In genomic region chr6:169805242-169805838, GRCh38 we compare ENCODE assay signal across 27 cellular contexts. TPM values are rescaled to one million over a fixed set of nuclear protein-coding genes. Genes with fewer than 3 reads are reported as not detected.
DNase-seq lines count a peak whose midpoint lies in the region; ATAC-seq, FAIRE-seq and TF ChIP-seq lines count a peak whose summit lies in the region.
"Had no signal": no experiment of that assay in that cellular context is flagged by ENCODE, and none has a peak within 500 bp of the region (broad histone marks: within the 10 kb centered on the region; RNA-seq: fewer than 3 reads in every experiment).

No MANE protein-coding gene starts in this region.

- H3K14ac ChIP-seq in neuronal stem cell (ENCODE audit: low read length), result no peak overlapping the region

- H3K4me2 ChIP-seq in neuronal stem cell (ENCODE audit: insufficient read depth, low read length, poor library complexity, severe bottlenecking), result no peak overlapping the region
- H3K4me2 ChIP-seq: KMS-11 had no signal

- no peaks in the 10 kb centered on the region for H3K36me3 Mint-ChIP-seq in activated CD8-positive, alpha-beta T cell treated with anti-CD3 and anti-CD28 coated beads, Interleukin-2, amount 10 ng/mL, durations not matched to agents 7 days and 5 days (ENCODE audit: low read depth)
- H3K36me3 Mint-ChIP-seq in activated CD8-positive, alpha-beta T cell treated with anti-CD3 and anti-CD28 coated beads for 36 hours (ENCODE audit: low read depth), result no peaks in the 10 kb centered on the region

- no peak overlapping the region for H4K8ac ChIP-seq in neuronal stem cell (ENCODE audit: low read depth, low read length)

- peaks cover 49% of the 10 kb centered on the region for H3K27me3 Mint-ChIP-seq in activated CD8-positive, alpha-beta T cell treated with anti-CD3 and anti-CD28 coated beads, Interleukin-2, amount 10 ng/mL, durations not matched to agents 7 days and 5 days (ENCODE audit: low read depth)
- peaks cover 32% of the 10 kb centered on the region for H3K27me3 Mint-ChIP-seq in activated CD8-positive, alpha-beta T cell treated with anti-CD3 and anti-CD28 coated beads for 36 hours

- WGBS in neuronal stem cell (ENCODE audit: extremely low coverage in 2 of 2, insufficient read length in 2 of 2, insufficient replicate concordance in 1 of 2), 2 donors, result no CpG with 5 or more reads among the region's 7 CpGs

- CTCF ChIA-PET in activated CD8-positive, alpha-beta T cell treated with anti-CD3 and anti-CD28 coated beads, Interleukin-2, amount 10 ng/mL, durations not matched to agents 7 days and 5 days (lab: Charles Lee), result interaction anchor here (1.0 to 8.2 kb wide), 4 partner anchors 16 to 712 kb away, joined by 3 to 98 read pairs (median 22); no protein-coding TSS in a partner anchor
- CTCF ChIA-PET in activated CD8-positive, alpha-beta T cell treated with anti-CD3 and anti-CD28 coated beads for 36 hours (lab: Charles Lee), result interaction anchor here (1.3 to 6.4 kb wide), 5 partner anchors 11 to 724 kb away, joined by 3 to 65 read pairs (median 4); no protein-coding TSS in a partner anchor

- H3K4me1 Mint-ChIP-seq in activated CD8-positive, alpha-beta T cell treated with anti-CD3 and anti-CD28 coated beads, Interleukin-2, amount 10 ng/mL, durations not matched to agents 7 days and 5 days (ENCODE audit: low read depth), result peaks cover 52% of the 10 kb centered on the region
- H3K4me1 Mint-ChIP-seq in activated CD8-positive, alpha-beta T cell treated with anti-CD3 and anti-CD28 coated beads for 36 hours (ENCODE audit: low read depth), result peaks cover 60% of the 10 kb centered on the region

- no peaks in the 10 kb centered on the region for H3K79me1 ChIP-seq in neuronal stem cell (ENCODE audit: low read depth, low read length)

- H2BK15ac ChIP-seq in neuronal stem cell (ENCODE audit: low read length), result peak overlapping the region; percentile 71

- H3K27ac ChIP-seq in neuronal stem cell (replicated peaks; ENCODE audit: low read length), result no peak overlapping the region
- H3K27ac ChIP-seq: ascending aorta, KMS-11, lower lobe of right lung, SJCRH30, thoracic aorta had no signal

- POLR2A ChIA-PET in activated CD8-positive, alpha-beta T cell treated with anti-CD3 and anti-CD28 coated beads, Interleukin-2, amount 10 ng/mL, durations not matched to agents 7 days and 5 days (lab: Charles Lee), result no interaction called here
- POLR2A ChIA-PET in activated CD8-positive, alpha-beta T cell treated with anti-CD3 and anti-CD28 coated beads for 36 hours (lab: Charles Lee), result interaction anchor here (1.5 kb wide), 1 partner anchor 53 kb away, joined by 4 read pairs; the partner anchor contains the start of genes DYNLT2 and ERMARD

- no peak overlapping the region for H4K91ac ChIP-seq in neuronal stem cell (ENCODE audit: low read depth, low read length, poor library complexity)

- TF ChIP-seq CTCF in activated CD8-positive, alpha-beta T cell treated with anti-CD3 and anti-CD28 coated beads for 36 hours (IDR thresholded peaks at IDR 0.05), result no peak
- TF ChIP-seq CTCF in bronchial epithelial cell (IDR thresholded peaks at IDR 0.05; ENCODE audit: insufficient read depth, low read length, severe bottlenecking), result no peak

- H3K27me3 ChIP-seq in bronchial epithelial cell (ENCODE audit: control insufficient read depth, insufficient read depth, low read length) (peaks cover 20% of the 10 kb centered on the region), neuronal stem cell (ENCODE audit: control insufficient read depth in 3 of 3, insufficient read depth in 3 of 3, low read depth in 1 of 3, low read length in 3 of 3) (no peaks in the 10 kb centered on the region)
- H3K27me3 ChIP-seq: ascending aorta, SJCRH30 had no signal

- H3K9ac ChIP-seq in neuronal stem cell (ENCODE audit: low read depth, low read length, poor library complexity), result no peak overlapping the region
- H3K9ac ChIP-seq: KMS-11 had no signal

- H2BK5ac ChIP-seq in neuronal stem cell (ENCODE audit: low read length), result no peak overlapping the region

- H3K4me3 ChIP-seq in bronchial epithelial cell (ENCODE audit: low read depth, low read length) (no peak overlapping the region), neuronal stem cell (ENCODE audit: low read length in 2 of 2) (no peak overlapping the region)
- H3K4me3 ChIP-seq: ascending aorta, lower lobe of right lung, SJCRH30, thoracic aorta had no signal

- no peak overlapping the region for H3K4ac ChIP-seq in neuronal stem cell (ENCODE audit: low read length)

- intact Hi-C loops in activated CD8-positive, alpha-beta T cell treated with anti-CD3 and anti-CD28 coated beads for 36 hours (cut with micrococcal nuclease), result no loop called here

- peaks cover 11 to 20% of the 10 kb centered on the region in 2 donors for H3K4me1 ChIP-seq in neuronal stem cell (ENCODE audit: control insufficient read depth in 2 of 2, insufficient read depth in 1 of 2, low read depth in 1 of 2, low read length in 2 of 2)
- H3K4me1 ChIP-seq: ascending aorta had no signal

- peak; percentile 16 for ATAC-seq in activated CD8-positive, alpha-beta T cell treated with anti-CD3 and anti-CD28 coated beads, Interleukin-2, amount 10 ng/mL, durations not matched to agents 7 days and 5 days
- no peak for ATAC-seq in activated CD8-positive, alpha-beta T cell treated with anti-CD3 and anti-CD28 coated beads for 36 hours
- ATAC-seq in HG02610 (IDR thresholded peaks at IDR 0.05; ENCODE audit: unreplicated experiment) (peak; percentile 65), HG03139 (IDR thresholded peaks at IDR 0.05; ENCODE audit: unreplicated experiment) (no peak), GM21381 (IDR thresholded peaks at IDR 0.05; ENCODE audit: unreplicated experiment) (no peak)

- no peak overlapping the region for H3K23ac ChIP-seq in neuronal stem cell (ENCODE audit: low read depth, low read length, poor library complexity)

- DNase-seq in activated CD8-positive, alpha-beta T cell treated with anti-CD3 and anti-CD28 coated beads, Interleukin-2, amount 10 ng/mL, durations not matched to agents 7 days and 5 days, result peak; percentile 23
- DNase-seq in activated CD8-positive, alpha-beta T cell treated with anti-CD3 and anti-CD28 coated beads for 36 hours, result no peak
- no peak for DNase-seq in bronchial epithelial cell (ENCODE audit: low read depth)
- DNase-seq in neuronal stem cell (ENCODE audit: low spot score), result no peak
- no peak for DNase-seq in T1000 (lab: John Stamatoyannopoulos, UW)
- DNase-seq: activated CD4-positive, CD25-positive, alpha-beta regulatory T cell; activated naive CD4-positive, alpha-beta T cell treated with anti-CD3 and anti-CD28 coated beads for 36 hours; DMS53; lower lobe of right lung; NCI-H1105 treated with DMSO at 0.1 percent for 48 hours; NCI-H2107; NCI-H526; OCI-M1; SJCRH30; stimulated activated CD4-positive, alpha-beta T cell treated with anti-CD3 and anti-CD28 coated beads, Interleukin-12 subunit alpha, Interleukin-12 subunit beta, amount 100 ng/mL, for 4 hours had no signal

- H2BK12ac ChIP-seq in neuronal stem cell (ENCODE audit: low read length), result no peak overlapping the region

- H3K18ac ChIP-seq in neuronal stem cell (ENCODE audit: low read length), result no peak overlapping the region

- H2BK120ac ChIP-seq in neuronal stem cell (ENCODE audit: low read depth, low read length), result no peak overlapping the region

- H3K36me3 ChIP-seq in bronchial epithelial cell (ENCODE audit: control insufficient read depth, insufficient read depth, low read length) (no peaks in the 10 kb centered on the region), neuronal stem cell (replicated peaks in 1 of 2; ENCODE audit: control insufficient read depth in 2 of 2, insufficient read depth in 2 of 2, low read length in 2 of 2) (no peaks in the 10 kb centered on the region)
- H3K36me3 ChIP-seq: ascending aorta, lower lobe of right lung, SJCRH30, thoracic aorta had no signal

- no peaks in the 10 kb centered on the region for H3K9me3 ChIP-seq in neuronal stem cell (replicated peaks in 1 of 2; ENCODE audit: control insufficient read depth in 2 of 2, insufficient read depth in 1 of 2, low read depth in 1 of 2, low read length in 2 of 2)
- H3K9me3 ChIP-seq: ascending aorta, lower lobe of right lung, SJCRH30, thoracic aorta had no signal

- H2AFZ ChIP-seq in neuronal stem cell (ENCODE audit: low read length), result no peak overlapping the region

- H3K9me3 Mint-ChIP-seq in activated CD8-positive, alpha-beta T cell treated with anti-CD3 and anti-CD28 coated beads, Interleukin-2, amount 10 ng/mL, durations not matched to agents 7 days and 5 days (ENCODE audit: insufficient read depth), result peaks cover 5% of the 10 kb centered on the region
- H3K9me3 Mint-ChIP-seq in activated CD8-positive, alpha-beta T cell treated with anti-CD3 and anti-CD28 coated beads for 36 hours, result no peaks in the 10 kb centered on the region
- H3K9me3 Mint-ChIP-seq: activated naive CD4-positive, alpha-beta T cell treated with anti-CD3 and anti-CD28 coated beads for 36 hours; H9; nephron; T-helper 2 cell treated with Interferon-gamma antibody and Interleukin-4, amounts not matched to agents 5 μg/mL and 100 μg/mL, for 36 hours had no signal

- FAIRE-seq in bronchial epithelial cell (lab: Jason Lieb, UNC), result peak; percentile 62
- FAIRE-seq: A204.1, endometrium, islet of Langerhans had no signal

- no peak overlapping the region for H3K4me3 Mint-ChIP-seq in activated CD8-positive, alpha-beta T cell treated with anti-CD3 and anti-CD28 coated beads, Interleukin-2, amount 10 ng/mL, durations not matched to agents 7 days and 5 days
- H3K4me3 Mint-ChIP-seq in activated CD8-positive, alpha-beta T cell treated with anti-CD3 and anti-CD28 coated beads for 36 hours, result no peak overlapping the region
- H3K4me3 Mint-ChIP-seq: activated naive CD4-positive, alpha-beta T cell treated with anti-CD3 and anti-CD28 coated beads for 36 hours; H9; nephron; T-helper 2 cell treated with Interferon-gamma antibody and Interleukin-4, amounts not matched to agents 5 μg/mL and 100 μg/mL, for 36 hours had no signal

- H3K27ac Mint-ChIP-seq in activated CD8-positive, alpha-beta T cell treated with anti-CD3 and anti-CD28 coated beads, Interleukin-2, amount 10 ng/mL, durations not matched to agents 7 days and 5 days, result no peak overlapping the region
- no peak overlapping the region for H3K27ac Mint-ChIP-seq in activated CD8-positive, alpha-beta T cell treated with anti-CD3 and anti-CD28 coated beads for 36 hours
- H3K27ac Mint-ChIP-seq: activated naive CD4-positive, alpha-beta T cell treated with anti-CD3 and anti-CD28 coated beads for 36 hours; H9; nephron; T-helper 2 cell treated with Interferon-gamma antibody and Interleukin-4, amounts not matched to agents 5 μg/mL and 100 μg/mL, for 36 hours had no signal

- H2AK5ac ChIP-seq in neuronal stem cell (ENCODE audit: low read depth, low read length), result no peak overlapping the region

RNA-seq across cellular contexts. Expression of gene ERMARD, which starts 53.9 kb away (rescaled TPM):
- total RNA-seq in activated CD8-positive, alpha-beta T cell treated with anti-CD3 and anti-CD28 coated beads, Interleukin-2, amount 10 ng/mL, durations not matched to agents 7 days and 5 days, result 10 to 100 TPM; 28.7 to 33.0 TPM
- 10 to 100 TPM; 24.9 to 26.6 TPM for total RNA-seq in activated CD8-positive, alpha-beta T cell treated with anti-CD3 and anti-CD28 coated beads for 36 hours
- total RNA-seq in bronchial epithelial cell, result 25.1 and 25.8 TPM in 2 replicates
- polyA plus RNA-seq in neuronal stem cell (2013, experiment 1 of 2), result 10.1 TPM
- 9.4 TPM for polyA plus RNA-seq in neuronal stem cell (2013, experiment 2 of 2)

RNA-seq across cellular contexts. Expression of gene DYNLT2, which starts 54.0 kb away (rescaled TPM):
- 1 to 10 TPM; 2.1 to 2.6 TPM for total RNA-seq in activated CD8-positive, alpha-beta T cell treated with anti-CD3 and anti-CD28 coated beads, Interleukin-2, amount 10 ng/mL, durations not matched to agents 7 days and 5 days
- total RNA-seq in activated CD8-positive, alpha-beta T cell treated with anti-CD3 and anti-CD28 coated beads for 36 hours, result 1 to 10 TPM; 2.2 to 2.4 TPM
- total RNA-seq in bronchial epithelial cell, result 1.0 and 1.1 TPM in 2 replicates
- 2.6 TPM for polyA plus RNA-seq in neuronal stem cell (2013, experiment 1 of 2)
- polyA plus RNA-seq in neuronal stem cell (2013, experiment 2 of 2), result 2.7 TPM

Comparison
In these comparisons a context has a peak if more than half of its experiments do, and no peak if none do; other contexts are left out.
1. ATAC-seq: peak in activated CD8-positive, alpha-beta T cell treated with anti-CD3 and anti-CD28 coated beads, Interleukin-2, amount 10 ng/mL, durations not matched to agents 7 days and 5 days (single experiment) and HG02610 (single experiment); none in activated CD8-positive, alpha-beta T cell treated with anti-CD3 and anti-CD28 coated beads for 36 hours (single experiment), HG03139 (single experiment) and GM21381 (single experiment).